ENCODE assay signal across 1 cellular context in the genomic region with DNA sequence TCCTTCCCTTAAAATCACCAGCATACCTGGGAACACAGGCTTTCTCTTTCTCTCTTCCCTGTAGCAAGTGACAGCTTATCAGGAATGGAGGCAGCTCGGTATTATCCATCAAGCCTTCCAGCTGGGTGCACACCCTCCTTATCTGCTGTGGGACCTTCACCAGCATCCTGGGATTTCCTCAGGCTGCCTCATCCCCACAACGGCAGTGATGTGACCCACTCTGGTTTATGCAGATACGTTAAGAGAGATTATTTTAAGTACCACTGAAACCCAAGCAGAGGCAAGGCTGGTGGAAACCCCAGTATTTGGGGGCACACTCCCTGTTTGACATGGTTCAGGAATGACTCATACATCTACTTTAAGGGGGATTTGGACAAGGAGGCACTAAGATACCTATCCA.
A peak's percentile ranks its signal among the peaks of the same experiment; 100 is the strongest.
TF ChIP-seq lines count a peak whose summit lies in the region.

No MANE protein-coding gene starts in this region.

TF ChIP-seq in K562, 482 proteins besides CTCF, POLR2A, EP300 and RAD21 (continued from another document):
- TF ChIP-seq, protein P1, sequence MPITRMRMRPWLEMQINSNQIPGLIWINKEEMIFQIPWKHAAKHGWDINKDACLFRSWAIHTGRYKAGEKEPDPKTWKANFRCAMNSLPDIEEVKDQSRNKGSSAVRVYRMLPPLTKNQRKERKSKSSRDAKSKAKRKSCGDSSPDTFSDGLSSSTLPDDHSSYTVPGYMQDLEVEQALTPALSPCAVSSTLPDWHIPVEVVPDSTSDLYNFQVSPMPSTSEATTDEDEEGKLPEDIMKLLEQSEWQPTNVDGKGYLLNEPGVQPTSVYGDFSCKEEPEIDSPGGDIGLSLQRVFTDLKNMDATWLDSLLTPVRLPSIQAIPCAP (CRISPR knock-in tag; IDR thresholded peaks at IDR 0.05; ENCODE audit: borderline replicate concordance): no peak
- no peak for TF ChIP-seq ZNF75A (CRISPR knock-in tag; IDR thresholded peaks at IDR 0.05)
- TF ChIP-seq ZNF217 (CRISPR knock-in tag; IDR thresholded peaks at IDR 0.05): no peak
- peak; percentile 71 for TF ChIP-seq CTBP1 (IDR thresholded peaks at IDR 0.05; ENCODE audit: borderline replicate concordance)
- TF ChIP-seq ETS1 (conservative IDR thresholded peaks at IDR 0.05; ENCODE audit: control insufficient read depth, low read depth, low read length): no peak
- TF ChIP-seq MGA (IDR thresholded peaks at IDR 0.05): no peak
- TF ChIP-seq, protein P2, sequence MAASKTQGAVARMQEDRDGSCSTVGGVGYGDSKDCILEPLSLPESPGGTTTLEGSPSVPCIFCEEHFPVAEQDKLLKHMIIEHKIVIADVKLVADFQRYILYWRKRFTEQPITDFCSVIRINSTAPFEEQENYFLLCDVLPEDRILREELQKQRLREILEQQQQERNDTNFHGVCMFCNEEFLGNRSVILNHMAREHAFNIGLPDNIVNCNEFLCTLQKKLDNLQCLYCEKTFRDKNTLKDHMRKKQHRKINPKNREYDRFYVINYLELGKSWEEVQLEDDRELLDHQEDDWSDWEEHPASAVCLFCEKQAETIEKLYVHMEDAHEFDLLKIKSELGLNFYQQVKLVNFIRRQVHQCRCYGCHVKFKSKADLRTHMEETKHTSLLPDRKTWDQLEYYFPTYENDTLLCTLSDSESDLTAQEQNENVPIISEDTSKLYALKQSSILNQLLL (CRISPR knock-in tag; IDR thresholded peaks at IDR 0.05; ENCODE audit: borderline replicate concordance): no peak
- TF ChIP-seq ZFP91 (CRISPR knock-in tag; IDR thresholded peaks at IDR 0.05): no peak
- no peak for TF ChIP-seq ZBTB26 (CRISPR knock-in tag; IDR thresholded peaks at IDR 0.05)
- TF ChIP-seq CHD1 (IDR thresholded peaks at IDR 0.05; ENCODE audit: low read length): no peak
- TF ChIP-seq SLC30A9 (CRISPR knock-in tag; IDR thresholded peaks at IDR 0.05): no peak
- TF ChIP-seq PHF8 (IDR thresholded peaks at IDR 0.05; ENCODE audit: borderline replicate concordance, low read length): no peak
- no peak for TF ChIP-seq ATF4 (CRISPR knock-in tag; IDR thresholded peaks at IDR 0.05)
- TF ChIP-seq ETV5 (CRISPR knock-in tag; IDR thresholded peaks at IDR 0.05; ENCODE audit: low read depth): no peak
- no peak for TF ChIP-seq ZNF174 (CRISPR knock-in tag; IDR thresholded peaks at IDR 0.05)
- TF ChIP-seq NFE2 (IDR thresholded peaks at IDR 0.05; ENCODE audit: low read depth): no peak
- TF ChIP-seq KLF1 (tag; IDR thresholded peaks at IDR 0.05): 0 out of 2 replicates have a peak, but pooled peaks have one; percentile 27
- TF ChIP-seq HNRNPK (IDR thresholded peaks at IDR 0.05; ENCODE audit: low read depth, low read length, poor library complexity, severe bottlenecking): no peak
- no peak for TF ChIP-seq TEAD1 (CRISPR knock-in tag; IDR thresholded peaks at IDR 0.05)
- TF ChIP-seq NBN (IDR thresholded peaks at IDR 0.05; ENCODE audit: low read depth): no peak
- TF ChIP-seq NUFIP1 (IDR thresholded peaks at IDR 0.05; ENCODE audit: partially characterized antibody): no peak
- no peak for TF ChIP-seq U2AF2 (optimal IDR thresholded peaks at IDR 0.05; ENCODE audit: low read depth, low read length)
- no peak for TF ChIP-seq NR3C1 (CRISPR knock-in tag; IDR thresholded peaks at IDR 0.05)
- no peak for TF ChIP-seq ZNF347 (CRISPR knock-in tag; IDR thresholded peaks at IDR 0.05; ENCODE audit: low read depth)
- TF ChIP-seq ZNF140 (CRISPR knock-in tag; IDR thresholded peaks at IDR 0.05): no peak
- 0 out of 2 replicates have a peak, but pooled peaks have one; percentile 8 for TF ChIP-seq TCF3 (CRISPR knock-in tag; IDR thresholded peaks at IDR 0.05)
- no peak for TF ChIP-seq TSC22D4 (tag; IDR thresholded peaks at IDR 0.05)
- TF ChIP-seq YY1 (IDR thresholded peaks at IDR 0.05; ENCODE audit: borderline replicate concordance in 1 of 3, control insufficient read depth in 1 of 3, extremely low read depth in 1 of 3, insufficient read depth in 3 of 3, insufficient read length in 1 of 3, insufficient replicate concordance in 2 of 3, low read depth in 1 of 3, low read length in 2 of 3): no peak
- TF ChIP-seq ZNF23 (CRISPR knock-in tag; IDR thresholded peaks at IDR 0.05): no peak
- TF ChIP-seq ZNF778 (CRISPR knock-in tag; IDR thresholded peaks at IDR 0.05): no peak
- no peak for TF ChIP-seq ZZZ3 (IDR thresholded peaks at IDR 0.05)
- no peak for TF ChIP-seq ZBED1 (IDR thresholded peaks at IDR 0.05)
- TF ChIP-seq SMAD4 (CRISPR knock-in tag; conservative IDR thresholded peaks at IDR 0.05): no peak
- TF ChIP-seq, protein P3, sequence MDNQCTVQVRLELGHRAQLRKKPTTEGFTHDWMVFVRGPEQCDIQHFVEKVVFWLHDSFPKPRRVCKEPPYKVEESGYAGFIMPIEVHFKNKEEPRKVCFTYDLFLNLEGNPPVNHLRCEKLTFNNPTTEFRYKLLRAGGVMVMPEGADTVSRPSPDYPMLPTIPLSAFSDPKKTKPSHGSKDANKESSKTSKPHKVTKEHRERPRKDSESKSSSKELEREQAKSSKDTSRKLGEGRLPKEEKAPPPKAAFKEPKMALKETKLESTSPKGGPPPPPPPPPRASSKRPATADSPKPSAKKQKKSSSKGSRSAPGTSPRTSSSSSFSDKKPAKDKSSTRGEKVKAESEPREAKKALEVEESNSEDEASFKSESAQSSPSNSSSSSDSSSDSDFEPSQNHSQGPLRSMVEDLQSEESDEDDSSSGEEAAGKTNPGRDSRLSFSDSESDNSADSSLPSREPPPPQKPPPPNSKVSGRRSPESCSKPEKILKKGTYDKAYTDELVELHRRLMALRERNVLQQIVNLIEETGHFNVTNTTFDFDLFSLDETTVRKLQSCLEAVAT (IDR thresholded peaks at IDR 0.05): no peak
- no peak for TF ChIP-seq KAT8 (IDR thresholded peaks at IDR 0.05; ENCODE audit: low read depth)
- no peak for TF ChIP-seq ZBTB8A (IDR thresholded peaks at IDR 0.05; ENCODE audit: partially characterized antibody)
- no peak for TF ChIP-seq SP2 (IDR thresholded peaks at IDR 0.05; ENCODE audit: extremely low read depth, low read depth, low read length, poor library complexity, severe bottlenecking)
